14 cellular contexts compared by ENCODE assay signal in the genomic region with DNA sequence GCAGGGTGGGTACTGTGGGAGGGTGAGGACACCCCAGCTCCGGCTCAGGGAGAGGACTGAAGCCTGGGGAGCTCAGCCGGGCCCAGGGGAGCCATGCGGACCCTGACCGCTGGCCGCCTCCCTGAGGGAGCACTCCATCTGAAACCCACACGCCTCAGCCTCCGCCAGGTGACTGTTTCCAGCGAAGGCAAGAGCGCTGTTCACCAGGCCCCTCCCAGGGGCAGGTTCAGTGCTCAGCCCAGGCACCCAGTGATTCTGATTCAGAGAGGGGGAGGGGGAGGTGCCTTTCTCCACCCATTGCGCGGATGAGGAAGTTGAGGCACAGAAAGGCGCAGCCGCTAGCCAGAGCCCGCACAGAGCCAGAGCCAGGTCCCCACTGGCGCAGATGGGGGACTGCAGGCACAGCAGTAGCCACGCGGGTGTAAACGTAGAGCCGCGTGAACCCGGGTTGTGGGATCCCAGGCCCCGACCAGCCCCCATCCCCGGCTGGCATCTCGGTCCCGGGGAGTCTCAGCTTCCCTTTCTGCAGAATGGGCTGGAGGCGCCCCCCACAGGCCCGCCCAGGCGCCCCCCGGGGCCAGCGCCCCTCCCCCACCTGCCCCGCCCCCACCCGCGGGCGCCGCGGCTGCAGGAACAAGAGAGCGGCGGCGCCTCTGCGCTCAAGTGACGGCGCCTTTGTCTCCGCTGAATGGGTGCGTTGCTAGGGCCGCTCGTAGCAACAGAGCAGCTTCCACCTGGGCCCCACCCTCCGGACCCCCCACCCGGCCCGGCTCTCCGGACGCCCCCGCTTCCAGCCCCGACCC. TPM values are rescaled to one million over a fixed set of nuclear protein-coding genes. Genes with fewer than 3 reads are reported as not detected.
DNase-seq lines count a peak whose midpoint lies in the region; ATAC-seq and TF ChIP-seq lines count a peak whose summit lies in the region.
"Had no signal": no experiment of that assay in that cellular context is flagged by ENCODE, and none has a peak within 500 bp of the region (broad histone marks: within the 10 kb centered on the region; RNA-seq: fewer than 3 reads in every experiment).

No MANE protein-coding gene starts in this region.

- H3K9me3 Mint-ChIP-seq in activated T-cell treated with anti-CD3 and anti-CD28 coated beads, Interleukin-2, amount 50 U/mL, for 4 hours: no peaks in the 10 kb centered on the region
- no peaks in the 10 kb centered on the region for H3K9me3 Mint-ChIP-seq in activated T-cell treated with anti-CD3 and anti-CD28 coated beads, Interleukin-2, amount 50 U/mL, for 72 hours
- H3K9me3 Mint-ChIP-seq: activated T-helper 2 cell treated with anti-CD3 and anti-CD28 coated beads, Interferon-gamma antibody, Interleukin-2, Interleukin-4, amounts not matched to agents 10 μg/mL and 5 μg/mL and 100 μg/mL, durations not matched to agents 14 hours and 24 hours and 36 hours; dendritic cell treated with granulocyte-macrophage colony-stimulating factor and Interleukin-4, amounts not matched to agents 40 ng/mL and 50 ng/mL, for 4 days had no signal

- H3K9me3 ChIP-seq in testis (no peaks in the 10 kb centered on the region), gastrocnemius medialis (no peaks in the 10 kb centered on the region)

- H3K27me3 Mint-ChIP-seq in activated T-cell treated with anti-CD3 and anti-CD28 coated beads, Interleukin-2, amount 50 U/mL, for 4 hours (ENCODE audit: low read depth): peaks cover 32% of the 10 kb centered on the region
- peaks cover 7% of the 10 kb centered on the region for H3K27me3 Mint-ChIP-seq in activated T-cell treated with anti-CD3 and anti-CD28 coated beads, Interleukin-2, amount 50 U/mL, for 72 hours (ENCODE audit: low read depth)

- WGBS in testis, 2 donors: 16% methylated on average over 32 of the region's 53 CpGs; no CpG with 5 or more reads in 1 of the 2 donors

- in situ Hi-C loops in gastrocnemius medialis (cut with MboI; ENCODE audit: low sequenced_read_pairs in 4 of 4) (no loop called here), G401 (cut with HindIII; ENCODE audit: low sequenced_read_pairs) (no loop called here)

- H3K4me1 ChIP-seq in testis: no peaks in the 10 kb centered on the region
- no peaks in the 10 kb centered on the region for H3K4me1 ChIP-seq in gastrocnemius medialis

- no peak overlapping the region for H3K27ac Mint-ChIP-seq in activated T-cell treated with anti-CD3 and anti-CD28 coated beads, Interleukin-2, amount 50 U/mL, for 72 hours
- H3K27ac Mint-ChIP-seq: activated T-helper 2 cell treated with anti-CD3 and anti-CD28 coated beads, Interferon-gamma antibody, Interleukin-2, Interleukin-4, amounts not matched to agents 10 μg/mL and 5 μg/mL and 100 μg/mL, durations not matched to agents 14 hours and 24 hours and 36 hours; CD14-positive monocyte; dendritic cell treated with granulocyte-macrophage colony-stimulating factor and Interleukin-4, amounts not matched to agents 40 ng/mL and 50 ng/mL, for 4 days had no signal

- DNase-seq in activated T-cell treated with anti-CD3 and anti-CD28 coated beads, Interleukin-2, amount 50 U/mL, for 4 hours: no peak
- no peak for DNase-seq in activated T-cell treated with anti-CD3 and anti-CD28 coated beads, Interleukin-2, amount 50 U/mL, for 72 hours
- DNase-seq in NCI-H345 (lab: John Stamatoyannopoulos, UW) (peak; percentile 72), head of caudate nucleus (peak in 28 of 42 donors; percentile 6 to 54 (median 31)), testis (peak; percentile 48), gastrocnemius medialis (no peak), G401 (ENCODE audit: low spot score) (no peak), A172 (ENCODE audit: low spot score) (no peak)
- DNase-seq: left colon had no signal

- no peak overlapping the region for H3K4me3 Mint-ChIP-seq in activated T-cell treated with anti-CD3 and anti-CD28 coated beads, Interleukin-2, amount 50 U/mL, for 4 hours
- H3K4me3 Mint-ChIP-seq in activated T-cell treated with anti-CD3 and anti-CD28 coated beads, Interleukin-2, amount 50 U/mL, for 72 hours: no peak overlapping the region
- H3K4me3 Mint-ChIP-seq: dendritic cell treated with granulocyte-macrophage colony-stimulating factor and Interleukin-4, amounts not matched to agents 40 ng/mL and 50 ng/mL, for 4 days had no signal

- H3K4me1 Mint-ChIP-seq in activated T-cell treated with anti-CD3 and anti-CD28 coated beads, Interleukin-2, amount 50 U/mL, for 4 hours (ENCODE audit: low read depth): no peaks in the 10 kb centered on the region
- no peaks in the 10 kb centered on the region for H3K4me1 Mint-ChIP-seq in activated T-cell treated with anti-CD3 and anti-CD28 coated beads, Interleukin-2, amount 50 U/mL, for 72 hours (ENCODE audit: low read depth)

- TF ChIP-seq POLR2A in testis (IDR thresholded peaks at IDR 0.05) (no peak), gastrocnemius medialis (IDR thresholded peaks at IDR 0.05) (no peak)

- H3K27me3 ChIP-seq in testis (no peaks in the 10 kb centered on the region), gastrocnemius medialis (peaks cover 38 to 49% (median 47%) of the 10 kb centered on the region in 3 donors)

- H3K36me3 Mint-ChIP-seq in activated T-cell treated with anti-CD3 and anti-CD28 coated beads, Interleukin-2, amount 50 U/mL, for 4 hours (ENCODE audit: insufficient read depth): no peaks in the 10 kb centered on the region
- H3K36me3 Mint-ChIP-seq in activated T-cell treated with anti-CD3 and anti-CD28 coated beads, Interleukin-2, amount 50 U/mL, for 72 hours (ENCODE audit: insufficient read depth in 2 of 2): no peaks in the 10 kb centered on the region
- H3K36me3 Mint-ChIP-seq: CD14-positive monocyte had no signal

- H3K27ac ChIP-seq in testis (no peak overlapping the region), gastrocnemius medialis (no peak overlapping the region)

- TF ChIP-seq CTCF in testis (IDR thresholded peaks at IDR 0.05) (no peak), gastrocnemius medialis (IDR thresholded peaks at IDR 0.05 in 4 of 5, conservative IDR thresholded peaks at IDR 0.05 in 1 of 5) (no peak)

- H3K36me3 ChIP-seq in testis (ENCODE audit: low read depth, missing control alignments) (no peaks in the 10 kb centered on the region), gastrocnemius medialis (no peaks in the 10 kb centered on the region)

- H3K4me3 ChIP-seq in testis (peak overlapping the region; percentile 31 to 47), gastrocnemius medialis (peak overlapping the region in 1 of 4 donors; percentile 17)

- intact Hi-C loops in head of caudate nucleus (cut with DNase I): loop anchor here (10.0 kb wide), 1 partner anchor 57 kb away; no protein-coding TSS in a partner anchor
- intact Hi-C loops in testis (cut with DNase I; ENCODE audit: low total_unique reads): no loop called here
- intact Hi-C loops in gastrocnemius medialis (cut with DNase I; ENCODE audit: low total_unique reads): no loop called here

- ATAC-seq in activated T-cell treated with anti-CD3 and anti-CD28 coated beads, Interleukin-2, amount 50 U/mL, for 4 hours: peak; percentile 32
- no peak for ATAC-seq in activated T-cell treated with anti-CD3 and anti-CD28 coated beads, Interleukin-2, amount 50 U/mL, for 72 hours (replicated peaks in 1 of 2)
- no peak for ATAC-seq in gastrocnemius medialis
- ATAC-seq: left colon, sciatic nerve had no signal

RNA-seq across cellular contexts. Expression of a gene that starts 27.2 kb away (rescaled TPM):
- total RNA-seq in activated T-cell treated with anti-CD3 and anti-CD28 coated beads, Interleukin-2, amount 50 U/mL, for 4 hours: not detected
- total RNA-seq in activated T-cell treated with anti-CD3 and anti-CD28 coated beads, Interleukin-2, amount 50 U/mL, for 72 hours: not detected
- under 1 TPM; 0.31 to 0.74 TPM for total RNA-seq in testis
- 1.5 TPM for polyA plus RNA-seq in testis (ENCODE audit: insufficient read depth, low read depth, low replicate concordance)
- total RNA-seq in gastrocnemius medialis: not detected
- total RNA-seq in G401 (2014; rRNA removed; shearing (Covaris generic)): not detected in 2 replicates
- total RNA-seq in A172 (2014; rRNA removed; shearing (Covaris generic)): not detected in 2 replicates
- total RNA-seq: activated T-helper 2 cell treated with anti-CD3 and anti-CD28 coated beads, Interferon-gamma antibody, Interleukin-2, Interleukin-4, amounts not matched to agents 10 μg/mL and 5 μg/mL and 100 μg/mL, durations not matched to agents 14 hours and 24 hours and 36 hours; left colon; sciatic nerve; T-helper 1 cell treated with Interleukin-12 subunit alpha and Interleukin-12 subunit beta and Interleukin-4 antibody, amounts not matched to agents 30 ng/mL and 1 ng/mL, for 36 hours had no signal
- polyA plus RNA-seq: CD14-positive monocyte had no signal

RNA-seq across cellular contexts. Expression of a gene that starts 29.8 kb away (rescaled TPM):
- under 1 TPM; 0.08 to 0.16 (median 0.15) TPM for total RNA-seq in activated T-cell treated with anti-CD3 and anti-CD28 coated beads, Interleukin-2, amount 50 U/mL, for 4 hours
- total RNA-seq in activated T-cell treated with anti-CD3 and anti-CD28 coated beads, Interleukin-2, amount 50 U/mL, for 72 hours: under 1 TPM in 1 of 2 donors, not detected in 1; 0.07 TPM
- total RNA-seq in testis (10 to 100 TPM; 43.5 to 65.2 TPM), gastrocnemius medialis (not detected)
- 28.7 TPM for polyA plus RNA-seq in testis (ENCODE audit: insufficient read depth, low read depth, low replicate concordance)
- total RNA-seq in G401 (2014; rRNA removed; shearing (Covaris generic)): 0.54 and 0.55 TPM in 2 replicates
- not detected in 2 replicates for total RNA-seq in A172 (2014; rRNA removed; shearing (Covaris generic))
- total RNA-seq: activated T-helper 2 cell treated with anti-CD3 and anti-CD28 coated beads, Interferon-gamma antibody, Interleukin-2, Interleukin-4, amounts not matched to agents 10 μg/mL and 5 μg/mL and 100 μg/mL, durations not matched to agents 14 hours and 24 hours and 36 hours; left colon; sciatic nerve; T-helper 1 cell treated with Interleukin-12 subunit alpha and Interleukin-12 subunit beta and Interleukin-4 antibody, amounts not matched to agents 30 ng/mL and 1 ng/mL, for 36 hours had no signal
- polyA plus RNA-seq: CD14-positive monocyte had no signal

Comparison
In these comparisons a context has a peak if more than half of its experiments do, and no peak if none do; other contexts are left out.
1. ATAC-seq: peak in activated T-cell treated with anti-CD3 and anti-CD28 coated beads, Interleukin-2, amount 50 U/mL, for 4 hours (2 of 2); none in activated T-cell treated with anti-CD3 and anti-CD28 coated beads, Interleukin-2, amount 50 U/mL, for 72 hours (0 of 2) and gastrocnemius medialis (0 of 2).
2. DNase-seq: peak in NCI-H345 (single experiment), head of caudate nucleus (28 of 42) and testis (single experiment); none in activated T-cell treated with anti-CD3 and anti-CD28 coated beads, Interleukin-2, amount 50 U/mL, for 4 hours (single experiment), activated T-cell treated with anti-CD3 and anti-CD28 coated beads, Interleukin-2, amount 50 U/mL, for 72 hours (0 of 2), gastrocnemius medialis (0 of 2), G401 (single experiment) and A172 (single experiment).
3. RNA of a gene that starts 29.8 kb away (total RNA-seq): 43.5 to 65.2 TPM in testis; 0.54 to 0.55 TPM in G401, 0.08 to 0.16 TPM in activated T-cell treated with anti-CD3 and anti-CD28 coated beads, Interleukin-2, amount 50 U/mL, for 4 hours, 0.07 TPM in activated T-cell treated with anti-CD3 and anti-CD28 coated beads, Interleukin-2, amount 50 U/mL, for 72 hours, not detected in gastrocnemius medialis and not detected in A172; every median in the first group is over 10 times any median in the second.